ENCODE assay signal across 30 cellular contexts in genomic region chr9:95155211-95155610, GRCh38.
"Had no signal": no experiment of that assay in that cellular context is flagged by ENCODE, and none has a peak within 500 bp of the region (broad histone marks: within the 10 kb centered on the region; RNA-seq: fewer than 3 reads in every experiment).

No MANE protein-coding gene starts in this region.

- H3K27ac ChIP-seq: neural progenitor cell, ovary, parathyroid adenoma, psoas muscle, skin epidermis, spleen, stomach, thoracic aorta, thyroid gland, tibial nerve, upper lobe of left lung, vagina had no signal

- H3K27ac Mint-ChIP-seq: neural progenitor cell; progenitor cell of endocrine pancreas; stimulated activated naive B cell treated with anti-CD40 and anti-IgM and Interleukin-4, amounts not matched to agents 10 μg/mL and 1 μg/mL and 100 μg/mL, for 72 hours; stimulated activated naive CD8-positive, alpha-beta T cell treated with anti-CD3 and anti-CD28 coated beads, Interleukin-15, Interleukin-2, amounts not matched to agents 100 ng/mL and 50 ng/mL, for 24 hours had no signal

- H3K4me2 ChIP-seq: neural progenitor cell, smooth muscle cell had no signal

- ATAC-seq: naive thymus-derived CD8-positive, alpha-beta T cell; natural killer cell treated with Interleukin-12 subunit alpha and Interleukin-12 subunit beta and Interleukin-15 and Interleukin-18, amount 100 ng/mL, for 72 hours; psoas muscle; right cardiac atrium; sciatic nerve; stimulated activated naive B cell treated with anti-CD40 and anti-IgM and Interleukin-4, amounts not matched to agents 10 μg/mL and 1 μg/mL and 100 μg/mL, for 72 hours had no signal

- H3K4me3 ChIP-seq: neural progenitor cell, ovary, psoas muscle, skin epidermis, smooth muscle cell, spleen, stomach, thoracic aorta, thyroid gland, tibial nerve, upper lobe of left lung, vagina had no signal

- DNase-seq: naive thymus-derived CD8-positive, alpha-beta T cell; occipital lobe; ovary; posterior cingulate gyrus; psoas muscle; right cardiac atrium; spleen; stimulated activated CD4-positive, alpha-beta T cell treated with anti-CD3 and anti-CD28 coated beads, Interleukin-12 subunit alpha, Interleukin-12 subunit beta, amount 100 ng/mL, for 4 hours; stimulated activated CD4-positive, alpha-beta T cell treated with anti-CD3 and anti-CD28 coated beads, Interleukin-1b, Interleukin-23, amount 100 ng/mL, for 48 hours; stimulated activated CD4-positive, alpha-beta T cell treated with anti-CD3 and anti-CD28 coated beads, Interleukin-4, amount 100 ng/mL, for 1 hour; stimulated activated CD4-positive, alpha-beta T cell treated with anti-CD3 and anti-CD28 coated beads, Interleukin-4, amount 100 ng/mL, for 4 hours; stimulated activated CD8-positive, alpha-beta memory T cell treated with anti-CD3 and anti-CD28 coated beads, Interleukin-4, amount 100 ng/mL, for 48 hours; stimulated activated naive B cell treated with anti-CD40 and anti-IgM and Interleukin-4, amounts not matched to agents 10 μg/mL and 1 μg/mL and 100 μg/mL, for 72 hours; stimulated activated naive CD4-positive, alpha-beta T cell treated with Interleukin-2 at 50 U/mL for 16 hours; stomach; thyroid gland; trophoblast cell; upper lobe of left lung had no signal

- H3K9me3 Mint-ChIP-seq: naive thymus-derived CD8-positive, alpha-beta T cell; natural killer cell treated with Interleukin-12 subunit alpha and Interleukin-12 subunit beta and Interleukin-15 and Interleukin-18, amount 100 ng/mL, for 72 hours; neural progenitor cell; stimulated activated naive CD8-positive, alpha-beta T cell treated with anti-CD3 and anti-CD28 coated beads, Interleukin-15, Interleukin-2, amounts not matched to agents 100 ng/mL and 50 ng/mL, for 24 hours had no signal

- H3K9ac ChIP-seq: neural progenitor cell, parathyroid adenoma had no signal

- H3K27me3 Mint-ChIP-seq: naive thymus-derived CD8-positive, alpha-beta T cell; natural killer cell treated with Interleukin-12 subunit alpha and Interleukin-12 subunit beta and Interleukin-15 and Interleukin-18, amount 100 ng/mL, for 72 hours; progenitor cell of endocrine pancreas; stimulated activated naive B cell treated with anti-CD40 and anti-IgM and Interleukin-4, amounts not matched to agents 10 μg/mL and 1 μg/mL and 100 μg/mL, for 72 hours; stimulated activated naive CD8-positive, alpha-beta T cell treated with anti-CD3 and anti-CD28 coated beads, Interleukin-15, Interleukin-2, amounts not matched to agents 100 ng/mL and 50 ng/mL, for 24 hours had no signal

- H3K4me3 Mint-ChIP-seq: natural killer cell treated with Interleukin-12 subunit alpha and Interleukin-12 subunit beta and Interleukin-15 and Interleukin-18, amount 100 ng/mL, for 72 hours; neural progenitor cell; stimulated activated naive B cell treated with anti-CD40 and anti-IgM and Interleukin-4, amounts not matched to agents 10 μg/mL and 1 μg/mL and 100 μg/mL, for 72 hours; stimulated activated naive CD8-positive, alpha-beta T cell treated with anti-CD3 and anti-CD28 coated beads, Interleukin-15, Interleukin-2, amounts not matched to agents 100 ng/mL and 50 ng/mL, for 24 hours had no signal

- H3K4me1 ChIP-seq: parathyroid adenoma had no signal

- H3K27me3 ChIP-seq: neural progenitor cell, ovary, spleen, stomach, thyroid gland, tibial nerve, upper lobe of left lung, vagina had no signal

- H3K36me3 Mint-ChIP-seq: natural killer cell treated with Interleukin-12 subunit alpha and Interleukin-12 subunit beta and Interleukin-15 and Interleukin-18, amount 100 ng/mL, for 72 hours had no signal

- H3K79me2 ChIP-seq: parathyroid adenoma had no signal

- H3K36me3 ChIP-seq: neural progenitor cell, ovary, spleen, stomach, thoracic aorta, thyroid gland, tibial nerve, upper lobe of left lung, vagina had no signal

- H2AFZ ChIP-seq: neural progenitor cell, parathyroid adenoma had no signal

- H3K9me3 ChIP-seq: ovary, psoas muscle, spleen, stomach, thoracic aorta, thyroid gland, tibial nerve, upper lobe of left lung, vagina had no signal

- FAIRE-seq: urothelium cell line had no signal
